Comparison of ENCODE assay signal across 21 cellular contexts in genomic region chr22:24008381-24009226, GRCh38. TPM values are rescaled to one million over a fixed set of nuclear protein-coding genes. Genes with fewer than 3 reads are reported as not detected.
DNase-seq lines count a peak whose midpoint lies in the region; ATAC-seq, FAIRE-seq and TF ChIP-seq lines count a peak whose summit lies in the region.
"Had no signal": no experiment of that assay in that cellular context is flagged by ENCODE, and none has a peak within 500 bp of the region (broad histone marks: within the 10 kb centered on the region; RNA-seq: fewer than 3 reads in every experiment).

No MANE protein-coding gene starts in this region.

- no peak for TF ChIP-seq EP300 in H1 (IDR thresholded peaks at IDR 0.05; ENCODE audit: borderline replicate concordance in 1 of 2, low read depth in 2 of 2, low read length in 2 of 2)
- TF ChIP-seq EP300 in stomach (IDR thresholded peaks at IDR 0.05): no peak

- H3K9me2 ChIP-seq in Karpas-422 (replicated peaks; ENCODE audit: insufficient read depth, low read length): no peaks in the 10 kb centered on the region

- no peak for TF ChIP-seq CTCF in H1 (IDR thresholded peaks at IDR 0.05; ENCODE audit: control extremely low read depth in 1 of 3, insufficient read depth in 1 of 3, low read depth in 1 of 3, low read length in 3 of 3)
- no peak for TF ChIP-seq CTCF in stomach (IDR thresholded peaks at IDR 0.05)

- H3K79me1 ChIP-seq in H1 (ENCODE audit: low read depth, low read length): peaks cover 4% of the 10 kb centered on the region; the same call in 1 of the 2 replicates

- 86% methylated on average over 6 of the region's 6 CpGs; no CpG with 5 or more reads in 1 of the 2 experiments for WGBS in H1 (ENCODE audit: extremely low coverage in 1 of 2, insufficient coverage in 1 of 2, insufficient read length in 1 of 2, insufficient replicate concordance in 2 of 2, low coverage in 1 of 2, low lambda C conversion rate in 2 of 2, missing lambda C conversion rate in 1 of 2), 2 experiments
- WGBS in stomach, 5 donors: 50 to 71% (median 58%) methylated on average over 6 of the region's 6 CpGs

- peaks cover 14 to 17% of the 10 kb centered on the region in 2 donors for H3K4me1 Mint-ChIP-seq in natural killer cell treated with Interleukin-12 subunit alpha and Interleukin-12 subunit beta and Interleukin-15 and Interleukin-18, amount 100 ng/mL, for 72 hours (ENCODE audit: low read depth in 2 of 2)

- no peak overlapping the region for H3K4me3 ChIP-seq in Karpas-422 (ENCODE audit: low read length)
- no peak overlapping the region for H3K4me3 ChIP-seq in H1 (ENCODE audit: extremely low read depth in 1 of 4, insufficient read depth in 2 of 4, low read depth in 3 of 4, low read length in 4 of 4)
- H3K4me3 ChIP-seq in stomach: no peak overlapping the region
- H3K4me3 ChIP-seq: GM23248, HAP-1, SK-N-MC had no signal

- no peak overlapping the region for H2BK15ac ChIP-seq in H1 (ENCODE audit: low read length)

- H3K9me3 ChIP-seq in Karpas-422 (ENCODE audit: low read length) (no peaks in the 10 kb centered on the region), H1 (ENCODE audit: insufficient read depth in 2 of 2, low read depth in 1 of 2, low read length in 1 of 2) (no peaks in the 10 kb centered on the region), stomach (no peaks in the 10 kb centered on the region)
- H3K9me3 ChIP-seq: HAP-1 had no signal

- no peak for TF ChIP-seq RAD21 in H1 (IDR thresholded peaks at IDR 0.05 in 1 of 2, conservative IDR thresholded peaks at IDR 0.05 in 1 of 2; ENCODE audit: low read depth in 2 of 2, low read length in 2 of 2)

- H4K8ac ChIP-seq in H1 (ENCODE audit: extremely low read depth, insufficient read depth, low read length): no peak overlapping the region

- peaks cover 6% of the 10 kb centered on the region; the same call in 1 of the 2 replicates for H3K23me2 ChIP-seq in H1 (ENCODE audit: low read depth, low read length)

- H2AFZ ChIP-seq in Karpas-422 (ENCODE audit: low read length) (no peak overlapping the region), H1 (ENCODE audit: low read length) (0 out of 2 replicates have a peak overlapping the region, but pooled peaks have one; percentile 45)
- H2AFZ ChIP-seq: GM23248 had no signal

- no peak for TF ChIP-seq POLR2A in H1 (IDR thresholded peaks at IDR 0.05; ENCODE audit: control extremely low read depth in 1 of 2, low read depth in 2 of 2, low read length in 2 of 2)
- TF ChIP-seq POLR2A in stomach (IDR thresholded peaks at IDR 0.05): no peak

- DNase-seq in Karpas-422 (peak; percentile 26), H1 (ENCODE audit: low read depth in 1 of 2, low spot score in 2 of 2) (no peak), stomach (no peak), left colon (no peak)
- no peak for DNase-seq in natural killer cell treated with Interleukin-12 subunit alpha and Interleukin-12 subunit beta and Interleukin-15 and Interleukin-18, amount 100 ng/mL, for 72 hours (ENCODE audit: low spot score)
- DNase-seq: CD4-positive, CD25-positive, alpha-beta regulatory T cell; DMS 273 treated with DMSO at 0.1 percent for 48 hours; DMS79 treated with DMSO at 0.1 percent for 48 hours; GM23248; KG1; NCI-H1105; NCI-H2029 treated with DMSO at 0.1 percent for 48 hours; NCI-H226; NCI-H510A treated with DMSO at 0.1 percent for 48 hours; NCI-H774; NK-92 treated with Interleukin-12 subunit alpha and Interleukin-12 subunit beta, amount 100 ng/mL, for 24 hours; SHP77 treated with DMSO at 0.1 percent for 48 hours had no signal

- H2BK12ac ChIP-seq in H1 (ENCODE audit: low read depth, low read length): no peak overlapping the region

- H3K79me2 ChIP-seq in Karpas-422 (ENCODE audit: low read length): peaks cover 17% of the 10 kb centered on the region
- H3K79me2 ChIP-seq in H1 (ENCODE audit: control insufficient read depth in 1 of 2, insufficient read depth in 2 of 2, low read length in 2 of 2): peaks cover 0 to 17% of the 10 kb centered on the region in 2 experiments; a peak in 2 of 4 replicates

- no peaks in the 10 kb centered on the region for H3K27me3 Mint-ChIP-seq in natural killer cell treated with Interleukin-12 subunit alpha and Interleukin-12 subunit beta and Interleukin-15 and Interleukin-18, amount 100 ng/mL, for 72 hours
- H3K27me3 Mint-ChIP-seq: CD4-positive, CD25-positive, alpha-beta regulatory T cell had no signal

- H2BK5ac ChIP-seq in H1 (ENCODE audit: low read depth, low read length): no peak overlapping the region

- H3K23ac ChIP-seq in H1 (ENCODE audit: insufficient read length): no peak overlapping the region

- no peak overlapping the region for H4K91ac ChIP-seq in H1 (replicated peaks; ENCODE audit: insufficient read length, low read length)

- H3K27ac ChIP-seq in Karpas-422 (ENCODE audit: low read length) (no peak overlapping the region), H1 (ENCODE audit: low read depth, low read length) (no peak overlapping the region), stomach (peak overlapping the region in 4 of 5 donors; percentile 13 to 54 (median 18))
- H3K27ac ChIP-seq: GM23248, RWPE1, SK-N-MC had no signal

- no peak overlapping the region for H2BK120ac ChIP-seq in H1 (replicated peaks; ENCODE audit: low read depth, low read length)

- no peak overlapping the region for H3K4me3 Mint-ChIP-seq in natural killer cell treated with Interleukin-12 subunit alpha and Interleukin-12 subunit beta and Interleukin-15 and Interleukin-18, amount 100 ng/mL, for 72 hours

- POLR2A ChIA-PET in H1 (lab: Charles Lee; ENCODE audit: partially characterized antibody): no interaction called here

- H3K4ac ChIP-seq in H1 (replicated peaks; ENCODE audit: insufficient read length, low read depth, low read length): no peak overlapping the region

- H3K56ac ChIP-seq in H1 (replicated peaks; ENCODE audit: insufficient read length, low read depth, low read length): no peak overlapping the region

- H3K4me2 ChIP-seq in Karpas-422 (ENCODE audit: low read depth, low read length, poor library complexity, severe bottlenecking): no peak overlapping the region
- no peak overlapping the region for H3K4me2 ChIP-seq in H1 (ENCODE audit: insufficient read depth in 1 of 2, low read depth in 2 of 2, low read length in 2 of 2)

- CTCF ChIA-PET in H1 (lab: Charles Lee; ENCODE audit: partially characterized antibody): interaction anchor here (1.2 to 1.5 kb wide), 2 partner anchors 148 to 207 kb away, joined by 3 to 4 read pairs; no protein-coding TSS in a partner anchor

- H3K9me3 Mint-ChIP-seq in natural killer cell treated with Interleukin-12 subunit alpha and Interleukin-12 subunit beta and Interleukin-15 and Interleukin-18, amount 100 ng/mL, for 72 hours: no peaks in the 10 kb centered on the region

- no peak for ATAC-seq in left colon
- ATAC-seq in natural killer cell treated with Interleukin-12 subunit alpha and Interleukin-12 subunit beta and Interleukin-15 and Interleukin-18, amount 100 ng/mL, for 72 hours: no peak

- H3K4me1 ChIP-seq in Karpas-422 (ENCODE audit: low read length): peaks cover 18% of the 10 kb centered on the region
- H3K4me1 ChIP-seq in H1 (replicated peaks in 1 of 4; ENCODE audit: control insufficient read depth in 3 of 4, insufficient read depth in 4 of 4, low read length in 3 of 4): peaks cover 0 to 3% (median 2%) of the 10 kb centered on the region in 4 experiments; a peak in 4 of 7 replicates
- peaks cover 21 to 57% (median 39%) of the 10 kb centered on the region in 4 donors for H3K4me1 ChIP-seq in stomach

- intact Hi-C loops in stomach (cut with DNase I; ENCODE audit: low total_unique reads) (loop anchor here (5.0 kb wide), 1 partner anchor 71 kb away; no protein-coding TSS in a partner anchor), left colon (cut with DNase I, micrococcal nuclease) (no loop called here)

- no peak overlapping the region for H3K18ac ChIP-seq in H1 (ENCODE audit: extremely low read depth, low read length)

- H3K27ac Mint-ChIP-seq in natural killer cell treated with Interleukin-12 subunit alpha and Interleukin-12 subunit beta and Interleukin-15 and Interleukin-18, amount 100 ng/mL, for 72 hours: no peak overlapping the region

- no peak overlapping the region for H3K14ac ChIP-seq in H1 (ENCODE audit: insufficient read length)

- no peaks in the 10 kb centered on the region for H4K20me1 ChIP-seq in Karpas-422 (ENCODE audit: insufficient read depth, low read depth, low read length)
- H4K20me1 ChIP-seq in H1 (replicated peaks in 1 of 2; ENCODE audit: control insufficient read depth in 1 of 2, insufficient read depth in 2 of 2, low read length in 2 of 2): no peaks in the 10 kb centered on the region

- H4K5ac ChIP-seq in H1 (ENCODE audit: insufficient read length, low read depth, low read length): no peak overlapping the region

- no peaks in the 10 kb centered on the region for H3K36me3 ChIP-seq in Karpas-422 (ENCODE audit: insufficient read depth, low read length)
- no peaks in the 10 kb centered on the region for H3K36me3 ChIP-seq in H1 (ENCODE audit: control insufficient read depth in 2 of 4, insufficient read depth in 4 of 4, low read length in 3 of 4)
- no peaks in the 10 kb centered on the region for H3K36me3 ChIP-seq in stomach
- H3K36me3 ChIP-seq: HAP-1 had no signal

- H3K27me3 ChIP-seq in Karpas-422 (ENCODE audit: low read length): no peaks in the 10 kb centered on the region; the same call in 1 of the 2 replicates
- no peaks in the 10 kb centered on the region; a peak in 2 of 7 replicates for H3K27me3 ChIP-seq in H1 (replicated peaks in 1 of 4; ENCODE audit: control insufficient read depth in 3 of 4, extremely low read depth in 1 of 4, insufficient read depth in 3 of 4, low read length in 3 of 4)
- no peaks in the 10 kb centered on the region for H3K27me3 ChIP-seq in stomach

- FAIRE-seq in H1 (lab: Jason Lieb, UNC): no peak

- H3K9ac ChIP-seq in Karpas-422 (ENCODE audit: low read length) (no peak overlapping the region), H1 (replicated peaks in 1 of 4; ENCODE audit: extremely low read depth in 1 of 4, low read depth in 3 of 4, low read length in 3 of 4) (no peak overlapping the region)
- H3K9ac ChIP-seq: GM23248 had no signal

- H2AK5ac ChIP-seq in H1 (ENCODE audit: low read depth, low read length): no peak overlapping the region

- H3K36me3 Mint-ChIP-seq in natural killer cell treated with Interleukin-12 subunit alpha and Interleukin-12 subunit beta and Interleukin-15 and Interleukin-18, amount 100 ng/mL, for 72 hours: no peaks in the 10 kb centered on the region
- H3K36me3 Mint-ChIP-seq: CD4-positive, CD25-positive, alpha-beta regulatory T cell had no signal

- H2BK20ac ChIP-seq in H1 (ENCODE audit: low read length): no peak overlapping the region

RNA-seq across cellular contexts. Expression of gene CABIN1, which starts 2.5 kb away (rescaled TPM):
- total RNA-seq in Karpas-422 (2014; rRNA removed; shearing (Covaris generic); ENCODE audit: low replicate concordance): 56.7 and 97.0 TPM in 2 replicates
- total RNA-seq in H1 (2021; fragmentation: NEBNext Ultra II Directional; extraction: Animal tissue kit (Norgen Biotek cat#: 25700)): 62.6 and 62.9 TPM in 2 replicates
- polyA plus RNA-seq in H1 (2011; rRNA removed) (14.1 and 25.5 TPM in 2 replicates), stomach (10 to 100 TPM; 14.8 to 25.9 (median 20.2) TPM)
- polyA plus RNA-seq in H1 (2011; cell fraction: cytosol; rRNA removed): 12.4 TPM
- polyA plus RNA-seq in H1 (2011; cell fraction: nucleus; rRNA removed): 45.7 TPM
- polyA plus RNA-seq in H1 (2012, experiment 1 of 2): 37.4 to 59.6 TPM (median 50.8 TPM) in 4 replicates
- polyA plus RNA-seq in H1 (2012, experiment 2 of 2): 32.1 TPM
- 21.0 TPM for polyA plus RNA-seq in H1 (2013, experiment 1 of 2)
- polyA plus RNA-seq in H1 (2013, experiment 2 of 2): 19.4 TPM
- polyA minus RNA-seq in H1 (2011; rRNA and poly(A)+ RNA removed): 44.1 and 55.5 TPM in 2 replicates
- polyA minus RNA-seq in H1 (2011; cell fraction: cytosol; rRNA and poly(A)+ RNA removed): 42.2 TPM
- polyA minus RNA-seq in H1 (2011; cell fraction: nucleus; rRNA and poly(A)+ RNA removed): 63.0 TPM
- total RNA-seq in stomach (100 to 1,000 TPM in 2 of 5 donors, 10 to 100 TPM in 3; 39.7 to 623 (median 93.7) TPM), left colon (10 to 100 TPM; 63.0 to 81.6 TPM)
- total RNA-seq in natural killer cell treated with Interleukin-12 subunit alpha and Interleukin-12 subunit beta and Interleukin-15 and Interleukin-18, amount 100 ng/mL, for 72 hours: 100 to 1,000 TPM in 1 of 2 donors, 10 to 100 TPM in 1; 98.3 to 132 TPM

RNA-seq across cellular contexts. Expression of gene GSTT4, which starts 3.4 kb away (rescaled TPM):
- total RNA-seq in Karpas-422 (2014; rRNA removed; shearing (Covaris generic); ENCODE audit: low replicate concordance): not detected in 2 replicates
- total RNA-seq in H1 (2021; fragmentation: NEBNext Ultra II Directional; extraction: Animal tissue kit (Norgen Biotek cat#: 25700)): not detected in 2 replicates
- polyA plus RNA-seq in H1 (2011; rRNA removed) (0.08 and 0.14 TPM in 2 replicates), stomach (not detected)
- polyA plus RNA-seq in H1 (2011; cell fraction: cytosol; rRNA removed): not detected
- not detected for polyA plus RNA-seq in H1 (2011; cell fraction: nucleus; rRNA removed)
- polyA plus RNA-seq in H1 (2012, experiment 1 of 2): not detected in 4 replicates
- not detected for polyA plus RNA-seq in H1 (2012, experiment 2 of 2)
- not detected for polyA plus RNA-seq in H1 (2013, experiment 1 of 2)
- polyA plus RNA-seq in H1 (2013, experiment 2 of 2): 0.09 TPM
- not detected in 2 replicates for polyA minus RNA-seq in H1 (2011; rRNA and poly(A)+ RNA removed)
- not detected for polyA minus RNA-seq in H1 (2011; cell fraction: cytosol; rRNA and poly(A)+ RNA removed)
- polyA minus RNA-seq in H1 (2011; cell fraction: nucleus; rRNA and poly(A)+ RNA removed): not detected
- total RNA-seq in stomach (not detected), left colon (not detected)
- not detected for total RNA-seq in natural killer cell treated with Interleukin-12 subunit alpha and Interleukin-12 subunit beta and Interleukin-15 and Interleukin-18, amount 100 ng/mL, for 72 hours
- total RNA-seq: CD4-positive, CD25-positive, alpha-beta regulatory T cell; GM23248 had no signal
- polyA plus RNA-seq: BJ; CD4-positive, CD25-positive, alpha-beta regulatory T cell; GM23248 had no signal

RNA-seq across cellular contexts. Expression of gene GSTT2, which starts 28.7 kb away (rescaled TPM):
- not detected in 2 replicates for total RNA-seq in Karpas-422 (2014; rRNA removed; shearing (Covaris generic); ENCODE audit: low replicate concordance)
- 1.1 and 1.9 TPM in 2 replicates for total RNA-seq in H1 (2021; fragmentation: NEBNext Ultra II Directional; extraction: Animal tissue kit (Norgen Biotek cat#: 25700))
- 1.2 and 1.5 TPM in 2 replicates for polyA plus RNA-seq in H1 (2011; rRNA removed)
- 0.59 TPM for polyA plus RNA-seq in H1 (2011; cell fraction: cytosol; rRNA removed)
- 2.0 TPM for polyA plus RNA-seq in H1 (2011; cell fraction: nucleus; rRNA removed)
- 0.57 to 2.7 TPM (median 1.5 TPM) in 4 replicates for polyA plus RNA-seq in H1 (2012, experiment 1 of 2)
- 0.68 TPM for polyA plus RNA-seq in H1 (2012, experiment 2 of 2)
- polyA plus RNA-seq in H1 (2013, experiment 1 of 2): 0.67 TPM
- 0.92 TPM for polyA plus RNA-seq in H1 (2013, experiment 2 of 2)
- not detected in 2 replicates for polyA minus RNA-seq in H1 (2011; rRNA and poly(A)+ RNA removed)
- 1.7 TPM for polyA minus RNA-seq in H1 (2011; cell fraction: cytosol; rRNA and poly(A)+ RNA removed)
- not detected for polyA minus RNA-seq in H1 (2011; cell fraction: nucleus; rRNA and poly(A)+ RNA removed)
- not detected for total RNA-seq in stomach
- 1 to 10 TPM in 1 of 3 donors, not detected in 2; 8.6 TPM for polyA plus RNA-seq in stomach
- under 1 TPM in 1 of 2 donors, not detected in 1; 0.89 TPM for total RNA-seq in left colon
- total RNA-seq in natural killer cell treated with Interleukin-12 subunit alpha and Interleukin-12 subunit beta and Interleukin-15 and Interleukin-18, amount 100 ng/mL, for 72 hours: under 1 TPM in 1 of 2 donors, not detected in 1; 0.47 TPM
- total RNA-seq: CD4-positive, CD25-positive, alpha-beta regulatory T cell had no signal
- polyA plus RNA-seq: CD4-positive, CD25-positive, alpha-beta regulatory T cell had no signal

RNA-seq across cellular contexts. Expression of gene DDT, which starts 34.4 kb away (rescaled TPM):
- total RNA-seq in Karpas-422 (2014; rRNA removed; shearing (Covaris generic); ENCODE audit: low replicate concordance): 372 and 428 TPM in 2 replicates
- total RNA-seq in H1 (2021; fragmentation: NEBNext Ultra II Directional; extraction: Animal tissue kit (Norgen Biotek cat#: 25700)): 106 and 110 TPM in 2 replicates
- 336 and 341 TPM in 2 replicates for polyA plus RNA-seq in H1 (2011; rRNA removed)
- 239 TPM for polyA plus RNA-seq in H1 (2011; cell fraction: cytosol; rRNA removed)
- 299 TPM for polyA plus RNA-seq in H1 (2011; cell fraction: nucleus; rRNA removed)
- polyA plus RNA-seq in H1 (2012, experiment 1 of 2): 77.4 to 157 TPM (median 151 TPM) in 4 replicates
- polyA plus RNA-seq in H1 (2012, experiment 2 of 2): 258 TPM
- 367 TPM for polyA plus RNA-seq in H1 (2013, experiment 1 of 2)
- 318 TPM for polyA plus RNA-seq in H1 (2013, experiment 2 of 2)
- 16.2 and 20.8 TPM in 2 replicates for polyA minus RNA-seq in H1 (2011; rRNA and poly(A)+ RNA removed)
- 38.9 TPM for polyA minus RNA-seq in H1 (2011; cell fraction: cytosol; rRNA and poly(A)+ RNA removed)
- 38.0 TPM for polyA minus RNA-seq in H1 (2011; cell fraction: nucleus; rRNA and poly(A)+ RNA removed)
- 100 to 1,000 TPM in 4 of 5 donors, 10 to 100 TPM in 1; 72.5 to 534 (median 196) TPM for total RNA-seq in stomach
- 100 to 1,000 TPM; 266 to 486 (median 374) TPM for polyA plus RNA-seq in stomach
- total RNA-seq in left colon: 100 to 1,000 TPM; 189 to 247 TPM
- 100 to 1,000 TPM in 1 of 2 donors, 10 to 100 TPM in 1; 97.4 to 127 TPM for total RNA-seq in natural killer cell treated with Interleukin-12 subunit alpha and Interleukin-12 subunit beta and Interleukin-15 and Interleukin-18, amount 100 ng/mL, for 72 hours

RNA-seq across cellular contexts. Expression of gene DDTL, which starts 41.9 kb away (rescaled TPM):
- 5.2 and 6.0 TPM in 2 replicates for total RNA-seq in Karpas-422 (2014; rRNA removed; shearing (Covaris generic); ENCODE audit: low replicate concordance)
- total RNA-seq in H1 (2021; fragmentation: NEBNext Ultra II Directional; extraction: Animal tissue kit (Norgen Biotek cat#: 25700)): 1.7 and 2.1 TPM in 2 replicates
- 2.2 and 3.1 TPM in 2 replicates for polyA plus RNA-seq in H1 (2011; rRNA removed)
- polyA plus RNA-seq in H1 (2011; cell fraction: cytosol; rRNA removed): 2.4 TPM
- 3.8 TPM for polyA plus RNA-seq in H1 (2011; cell fraction: nucleus; rRNA removed)
- polyA plus RNA-seq in H1 (2012, experiment 1 of 2): 4.3 to 5.2 TPM (median 4.8 TPM) in 4 replicates
- polyA plus RNA-seq in H1 (2012, experiment 2 of 2): 1.4 TPM
- 2.6 TPM for polyA plus RNA-seq in H1 (2013, experiment 1 of 2)
- 2.1 TPM for polyA plus RNA-seq in H1 (2013, experiment 2 of 2)
- polyA minus RNA-seq in H1 (2011; rRNA and poly(A)+ RNA removed): 4.0 TPM in 2 replicates
- 3.0 TPM for polyA minus RNA-seq in H1 (2011; cell fraction: cytosol; rRNA and poly(A)+ RNA removed)
- polyA minus RNA-seq in H1 (2011; cell fraction: nucleus; rRNA and poly(A)+ RNA removed): 11.4 TPM
- total RNA-seq in stomach: 10 to 100 TPM in 1 of 5 donors, 1 to 10 TPM in 2, not detected in 2; 3.0 to 53.6 (median 4.2) TPM
- polyA plus RNA-seq in stomach: 1 to 10 TPM; 2.7 to 6.0 (median 4.9) TPM
- total RNA-seq in left colon: 1 to 10 TPM in 1 of 2 donors, not detected in 1; 4.5 TPM
- total RNA-seq in natural killer cell treated with Interleukin-12 subunit alpha and Interleukin-12 subunit beta and Interleukin-15 and Interleukin-18, amount 100 ng/mL, for 72 hours: 1 to 10 TPM in 1 of 2 donors, not detected in 1; 8.0 TPM
- total RNA-seq: GM23248 had no signal

Comparison
In these comparisons a context has a peak if more than half of its experiments do, and no peak if none do; other contexts are left out.
1. H3K27ac ChIP-seq: peak in stomach (4 of 5); none in Karpas-422 (single experiment) and H1 (single experiment).